ENCODE assay signal across 15 cellular contexts in genomic region chr4:140744421-140744820, GRCh38. TPM values are rescaled to one million over a fixed set of nuclear protein-coding genes. Genes with fewer than 3 reads are reported as not detected.
"Had no signal": no experiment of that assay in that cellular context is flagged by ENCODE, and none has a peak within 500 bp of the region (broad histone marks: within the 10 kb centered on the region; RNA-seq: fewer than 3 reads in every experiment).

No MANE protein-coding gene starts in this region.

- H3K27ac ChIP-seq: cardiac muscle cell, prostate gland, thyroid gland had no signal

- DNase-seq: activated CD4-positive, alpha-beta memory T cell treated with anti-CD3 and anti-CD28 coated beads for 36 hours; activated CD4-positive, alpha-beta T cell treated with anti-CD3 and anti-CD28 coated beads for 4 hours; activated CD4-positive, CD25-positive, alpha-beta regulatory T cell; activated effector memory CD4-positive, alpha-beta T cell treated with Interleukin-2 at 50 U/mL for 16 hours; activated naive CD4-positive, alpha-beta T cell treated with anti-CD3 and anti-CD28 coated beads, Interleukin-2, amount 10 ng/mL, durations not matched to agents 7 days and 5 days; activated T-cell treated with anti-CD3 and anti-CD28 coated beads, Interleukin-2, amount 50 U/mL, for 72 hours; amygdala; heart left ventricle; natural killer cell; stimulated activated CD4-positive, alpha-beta T cell treated with anti-CD3 and anti-CD28 coated beads, Interleukin-4, amount 100 ng/mL, for 24 hours; stimulated activated naive CD8-positive, alpha-beta T cell treated with anti-CD3 and anti-CD28 coated beads, Interleukin-15, Interleukin-2, amounts not matched to agents 100 U/mL and 50 U/mL, for 24 hours; T1000; thyroid gland had no signal

- H3K4me1 ChIP-seq: prostate gland had no signal

- H3K27me3 ChIP-seq: cardiac muscle cell, heart left ventricle, thyroid gland had no signal

- ATAC-seq: activated T-cell treated with anti-CD3 and anti-CD28 coated beads, Interleukin-2, amount 50 U/mL, for 72 hours; natural killer cell; stimulated activated naive CD8-positive, alpha-beta T cell treated with anti-CD3 and anti-CD28 coated beads, Interleukin-15, Interleukin-2, amounts not matched to agents 100 U/mL and 50 U/mL, for 24 hours had no signal

- H3K9me3 ChIP-seq: prostate gland, thyroid gland had no signal

- H3K4me3 ChIP-seq: cardiac muscle cell, heart left ventricle, prostate gland, thyroid gland had no signal

- H3K36me3 ChIP-seq: cardiac muscle cell, heart left ventricle, prostate gland, thyroid gland had no signal

RNA-seq across cellular contexts. Expression of gene TBC1D9, which starts 11.8 kb away (rescaled TPM):
- total RNA-seq: activated T-cell treated with anti-CD3 and anti-CD28 coated beads, Interleukin-2, amount 50 U/mL, for 72 hours had no signal
